ENCODE assay signal across 14 cellular contexts in the genomic region with DNA sequence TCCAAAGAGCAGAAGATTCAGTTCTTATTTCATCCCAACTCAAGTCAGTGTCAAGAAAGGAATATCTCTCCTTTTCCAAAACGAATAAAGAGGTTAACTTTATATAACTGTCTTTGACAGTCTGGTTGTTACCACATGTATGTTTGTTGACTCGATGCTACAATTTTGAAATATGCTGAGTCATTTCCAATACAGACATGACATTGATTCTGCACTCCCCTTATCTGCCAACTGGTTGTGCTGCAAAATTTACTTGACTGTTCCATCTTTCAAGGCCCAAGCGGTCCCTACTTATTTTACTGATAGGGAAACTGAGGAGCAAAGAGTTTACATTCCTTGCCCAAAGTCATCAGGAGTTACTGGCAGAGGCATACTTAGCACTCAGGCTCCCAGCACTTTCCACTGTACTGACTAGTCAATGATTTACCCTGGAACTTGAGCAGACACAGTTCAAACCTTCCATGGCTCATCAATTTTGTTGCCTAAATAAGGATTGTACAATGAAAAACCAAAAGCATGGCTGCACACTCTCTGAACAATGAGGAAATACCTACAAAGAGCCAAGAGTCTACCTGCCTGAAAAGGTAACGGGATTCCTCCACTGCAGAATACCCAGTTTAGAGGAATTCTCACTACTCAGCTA. TPM values are rescaled to one million over a fixed set of nuclear protein-coding genes. Genes with fewer than 3 reads are reported as not detected.
DNase-seq lines count a peak whose midpoint lies in the region; ATAC-seq and FAIRE-seq lines count a peak whose summit lies in the region.
"Had no signal": no experiment of that assay in that cellular context is flagged by ENCODE, and none has a peak within 500 bp of the region (broad histone marks: within the 10 kb centered on the region; RNA-seq: fewer than 3 reads in every experiment).

No MANE protein-coding gene starts in this region.

- peak overlapping the region; percentile 75 for H3K27ac Mint-ChIP-seq in T-helper 2 cell treated with Interferon-gamma antibody and Interleukin-4, amounts not matched to agents 5 μg/mL and 100 μg/mL, for 36 hours
- H3K27ac Mint-ChIP-seq: activated naive CD8-positive, alpha-beta T cell treated with anti-CD3 and anti-CD28 coated beads, Interleukin-2, amount 10 ng/mL, durations not matched to agents 7 days and 5 days had no signal

- H3K9me3 Mint-ChIP-seq in T-helper 2 cell treated with Interferon-gamma antibody and Interleukin-4, amounts not matched to agents 5 μg/mL and 100 μg/mL, for 36 hours = peaks cover 3% of the 10 kb centered on the region
- H3K9me3 Mint-ChIP-seq: activated naive CD8-positive, alpha-beta T cell treated with anti-CD3 and anti-CD28 coated beads, Interleukin-2, amount 10 ng/mL, durations not matched to agents 7 days and 5 days had no signal

- H3K4me1 Mint-ChIP-seq in T-helper 2 cell treated with Interferon-gamma antibody and Interleukin-4, amounts not matched to agents 5 μg/mL and 100 μg/mL, for 36 hours (ENCODE audit: low read depth) = peaks cover 46% of the 10 kb centered on the region

- peaks cover 23% of the 10 kb centered on the region for H3K4me1 ChIP-seq in right cardiac atrium (ENCODE audit: control insufficient read depth, insufficient read depth, low read length)

- no peak for FAIRE-seq in GM19239 (lab: Jason Lieb, UNC)
- FAIRE-seq: H54 had no signal

- WGBS in right cardiac atrium = 70% methylated on average over 4 of the region's 4 CpGs

- no peak overlapping the region for H3K4me3 ChIP-seq in right cardiac atrium (ENCODE audit: low read length)
- H3K4me3 ChIP-seq: skin epidermis, upper lobe of left lung had no signal

- H3K27ac ChIP-seq in right cardiac atrium (ENCODE audit: low read length) (peak overlapping the region; percentile 5), layer of hippocampus (ENCODE audit: low read depth, low read length) (peak overlapping the region; percentile 18)

- no peaks in the 10 kb centered on the region for H3K9me3 ChIP-seq in right cardiac atrium (ENCODE audit: control insufficient read depth, low read length)
- H3K9me3 ChIP-seq: upper lobe of left lung had no signal

- H3K27me3 Mint-ChIP-seq in T-helper 2 cell treated with Interferon-gamma antibody and Interleukin-4, amounts not matched to agents 5 μg/mL and 100 μg/mL, for 36 hours (ENCODE audit: low read depth) = no peaks in the 10 kb centered on the region
- H3K27me3 Mint-ChIP-seq: activated naive CD8-positive, alpha-beta T cell treated with anti-CD3 and anti-CD28 coated beads, Interleukin-2, amount 10 ng/mL, durations not matched to agents 7 days and 5 days had no signal

- peaks cover 22% of the 10 kb centered on the region for H3K36me3 Mint-ChIP-seq in T-helper 2 cell treated with Interferon-gamma antibody and Interleukin-4, amounts not matched to agents 5 μg/mL and 100 μg/mL, for 36 hours (ENCODE audit: low read depth)
- H3K36me3 Mint-ChIP-seq: activated naive CD8-positive, alpha-beta T cell treated with anti-CD3 and anti-CD28 coated beads, Interleukin-2, amount 10 ng/mL, durations not matched to agents 7 days and 5 days had no signal

- ATAC-seq in right cardiac atrium (no peak), left cardiac atrium (no peak), GM18520 (IDR thresholded peaks at IDR 0.05; ENCODE audit: unreplicated experiment) (no peak)

- no peaks in the 10 kb centered on the region for H3K27me3 ChIP-seq in right cardiac atrium (ENCODE audit: control insufficient read depth, insufficient read depth)
- no peaks in the 10 kb centered on the region for H3K27me3 ChIP-seq in layer of hippocampus (ENCODE audit: control insufficient read depth, insufficient read depth, low read length)
- H3K27me3 ChIP-seq: upper lobe of left lung had no signal

- DNase-seq in right cardiac atrium (no peak), left cardiac atrium (no peak), GM19239 (ENCODE audit: insufficient read length, low spot score) (no peak)
- DNase-seq in T-helper 2 cell treated with Interferon-gamma antibody and Interleukin-4, amounts not matched to agents 5 μg/mL and 100 μg/mL, for 36 hours (ENCODE audit: low spot score) = no peak
- no peak for DNase-seq in stimulated activated CD4-positive, alpha-beta T cell treated with anti-CD3 and anti-CD28 coated beads, Interleukin-2, amount 100 ng/mL, for 24 hours
- DNase-seq in activated naive CD4-positive, alpha-beta T cell treated with anti-CD3 and anti-CD28 coated beads, Interleukin-2, amount 50 U/mL, for 16 hours = no peak
- DNase-seq: activated naive CD8-positive, alpha-beta T cell treated with anti-CD3 and anti-CD28 coated beads, Interleukin-2, amount 10 ng/mL, durations not matched to agents 7 days and 5 days; effector memory CD4-positive, alpha-beta T cell; NCI-H2081 treated with DMSO at 0.1 percent for 48 hours; upper lobe of left lung had no signal

- peak overlapping the region; percentile 16 for H3K4me3 Mint-ChIP-seq in T-helper 2 cell treated with Interferon-gamma antibody and Interleukin-4, amounts not matched to agents 5 μg/mL and 100 μg/mL, for 36 hours
- H3K4me3 Mint-ChIP-seq: activated naive CD8-positive, alpha-beta T cell treated with anti-CD3 and anti-CD28 coated beads, Interleukin-2, amount 10 ng/mL, durations not matched to agents 7 days and 5 days had no signal

- intact Hi-C loops in right cardiac atrium (cut with DNase I) = no loop called here
- intact Hi-C loops in left cardiac atrium (cut with DNase I) = loop anchor here in 1 of 2 donors (5.0 kb wide), 1 partner anchor 33 kb away; no protein-coding TSS in a partner anchor

RNA-seq across cellular contexts. Expression of a gene that starts 52.8 kb away (rescaled TPM):
- 100 to 1,000 TPM; 385 to 462 (median 426) TPM for total RNA-seq in right cardiac atrium
- polyA plus RNA-seq in right cardiac atrium = 149 TPM
- 100 to 1,000 TPM; 292 to 305 TPM for total RNA-seq in left cardiac atrium
